10 cellular contexts compared by ENCODE assay signal in genomic region chr3:143529018-143529478, GRCh38.
DNase-seq lines count a peak whose midpoint lies in the region; ATAC-seq and TF ChIP-seq lines count a peak whose summit lies in the region.
"Had no signal": no experiment of that assay in that cellular context is flagged by ENCODE, and none has a peak within 500 bp of the region (broad histone marks: within the 10 kb centered on the region; RNA-seq: fewer than 3 reads in every experiment).

No MANE protein-coding gene starts in this region.

- intact Hi-C loops in right cardiac atrium (cut with DNase I) = no loop called here

- peaks cover 2% of the 10 kb centered on the region for H3K9me3 Mint-ChIP-seq in glutamatergic neuron (ENCODE audit: unreplicated experiment)

- H3K4me3 Mint-ChIP-seq in glutamatergic neuron (ENCODE audit: unreplicated experiment) = no peak overlapping the region

- H3K27ac ChIP-seq in BLaER1 (peak overlapping the region; percentile 49; the same call in 1 of the 2 replicates), right cardiac atrium (ENCODE audit: low read length) (no peak overlapping the region)
- H3K27ac ChIP-seq: neutrophil had no signal

- H3K9me3 ChIP-seq in BLaER1 (no peaks in the 10 kb centered on the region), right cardiac atrium (ENCODE audit: control insufficient read depth, low read length) (no peaks in the 10 kb centered on the region)
- H3K9me3 ChIP-seq: neutrophil had no signal

- no peak overlapping the region for H3K27ac Mint-ChIP-seq in glutamatergic neuron (ENCODE audit: unreplicated experiment)

- peak; percentile 39 to 64 (median 59) for DNase-seq in right cardiac atrium
- DNase-seq in NCI-H446 treated with DMSO at 0.1 percent for 48 hours (lab: John Stamatoyannopoulos, UW) = no peak
- DNase-seq in glutamatergic neuron = no peak
- no peak for DNase-seq in NCI-H524 treated with DMSO at 0.1 percent for 48 hours (lab: John Stamatoyannopoulos, UW)

- H3K4me2 ChIP-seq in BLaER1 = peak overlapping the region; percentile 82

- H3K9ac ChIP-seq in BLaER1 = peak overlapping the region; percentile 46

- peaks cover 4% of the 10 kb centered on the region for H3K4me1 Mint-ChIP-seq in glutamatergic neuron (ENCODE audit: low read depth, unreplicated experiment)

- no peaks in the 10 kb centered on the region for H4K20me1 ChIP-seq in BLaER1

- WGBS in right cardiac atrium = 38% methylated on average over 5 of the region's 5 CpGs

- H3K27me3 ChIP-seq in BLaER1 (no peaks in the 10 kb centered on the region), right cardiac atrium (ENCODE audit: control insufficient read depth, insufficient read depth) (no peaks in the 10 kb centered on the region)

- H3K4me3 ChIP-seq in BLaER1 (peak overlapping the region; percentile 31), right cardiac atrium (ENCODE audit: low read length) (no peak overlapping the region)

- H3K36me3 ChIP-seq in BLaER1 = no peaks in the 10 kb centered on the region
- H3K36me3 ChIP-seq: neutrophil had no signal

- ATAC-seq in GM19455 (IDR thresholded peaks at IDR 0.05; ENCODE audit: unreplicated experiment) = peak; percentile 60
- ATAC-seq in HG03521 (IDR thresholded peaks at IDR 0.05; ENCODE audit: unreplicated experiment) = peak; percentile 54
- ATAC-seq in right cardiac atrium = peak; percentile 37 to 65
- ATAC-seq in GM21360 (IDR thresholded peaks at IDR 0.05; ENCODE audit: unreplicated experiment) = no peak
- ATAC-seq: Panc1 had no signal

- H3K36me3 Mint-ChIP-seq in glutamatergic neuron (ENCODE audit: unreplicated experiment) = no peaks in the 10 kb centered on the region

- peaks cover 2% of the 10 kb centered on the region for H3K27me3 Mint-ChIP-seq in glutamatergic neuron (ENCODE audit: unreplicated experiment)

- H3K4me1 ChIP-seq in BLaER1 (peaks cover 68% of the 10 kb centered on the region), right cardiac atrium (ENCODE audit: control insufficient read depth, insufficient read depth, low read length) (peaks cover 4% of the 10 kb centered on the region)

- TF ChIP-seq CTCF in glutamatergic neuron (IDR thresholded peaks at IDR 0.05; ENCODE audit: partially characterized antibody, unreplicated experiment) = no peak

Comparison
In these comparisons a context has a peak if more than half of its experiments do, and no peak if none do; other contexts are left out.
1. DNase-seq: peak in right cardiac atrium (3 of 3); none in NCI-H446 treated with DMSO at 0.1 percent for 48 hours (single experiment), glutamatergic neuron (single experiment) and NCI-H524 treated with DMSO at 0.1 percent for 48 hours (single experiment).